Comparison of ENCODE assay signal across 19 cellular contexts in genomic region chr12:66550626-66551025, GRCh38.
"Had no signal": no experiment of that assay in that cellular context is flagged by ENCODE, and none has a peak within 500 bp of the region (broad histone marks: within the 10 kb centered on the region; RNA-seq: fewer than 3 reads in every experiment).

No MANE protein-coding gene starts in this region.

- H3K36me3 ChIP-seq: prostate gland, suprapubic skin had no signal

- DNase-seq: activated CD4-positive, alpha-beta T cell treated with anti-CD3 and anti-CD28 coated beads, Interleukin-2, amount 50 U/mL, for 1 hour; activated CD8-positive, alpha-beta memory T cell treated with anti-CD3 and anti-CD28 coated beads for 24 hours; activated gamma-delta T cell treated with Interleukin-2 at 50 U/mL for 16 hours; amniotic stem cell; body of pancreas; effector CD8-positive, alpha-beta T cell; head of caudate nucleus; left cardiac atrium; right cardiac atrium had no signal

- H3K36me3 Mint-ChIP-seq: activated naive CD8-positive, alpha-beta T cell; type B pancreatic cell had no signal

- H3K9me3 ChIP-seq: body of pancreas, prostate gland, suprapubic skin had no signal

- H3K4me3 ChIP-seq: body of pancreas, prostate gland, smooth muscle cell, suprapubic skin had no signal

- ATAC-seq: activated CD4-positive, CD25-positive, alpha-beta regulatory T cell treated with anti-CD3 and anti-CD28 coated beads, Interleukin-2, amount 50 U/mL, for 24 hours; body of pancreas; left cardiac atrium; right cardiac atrium had no signal

- H3K9me3 Mint-ChIP-seq: central memory CD8-positive, alpha-beta T cell; neural crest cell; stimulated activated naive CD8-positive, alpha-beta T cell treated with anti-CD3 and anti-CD28 coated beads, Interleukin-15, Interleukin-2, amounts not matched to agents 100 ng/mL and 50 ng/mL, for 24 hours; type B pancreatic cell had no signal

- FAIRE-seq: frontal cortex had no signal

- H3K27ac ChIP-seq: body of pancreas, prostate gland, suprapubic skin had no signal

- H3K4me3 Mint-ChIP-seq: activated naive CD8-positive, alpha-beta T cell; central memory CD8-positive, alpha-beta T cell; neural crest cell; stimulated activated naive CD8-positive, alpha-beta T cell treated with anti-CD3 and anti-CD28 coated beads, Interleukin-15, Interleukin-2, amounts not matched to agents 100 ng/mL and 50 ng/mL, for 24 hours; type B pancreatic cell had no signal

- H3K27ac Mint-ChIP-seq: activated naive CD8-positive, alpha-beta T cell; stimulated activated naive CD8-positive, alpha-beta T cell treated with anti-CD3 and anti-CD28 coated beads, Interleukin-15, Interleukin-2, amounts not matched to agents 100 ng/mL and 50 ng/mL, for 24 hours; type B pancreatic cell had no signal

- H3K4me2 ChIP-seq: smooth muscle cell had no signal

- H3K27me3 ChIP-seq: body of pancreas, suprapubic skin had no signal

- H3K4me1 Mint-ChIP-seq: central memory CD8-positive, alpha-beta T cell; neural crest cell had no signal

- H3K4me1 ChIP-seq: body of pancreas, prostate gland, suprapubic skin had no signal

- H3K27me3 Mint-ChIP-seq: stimulated activated naive CD8-positive, alpha-beta T cell treated with anti-CD3 and anti-CD28 coated beads, Interleukin-15, Interleukin-2, amounts not matched to agents 100 ng/mL and 50 ng/mL, for 24 hours; type B pancreatic cell had no signal
